In the genomic region with DNA sequence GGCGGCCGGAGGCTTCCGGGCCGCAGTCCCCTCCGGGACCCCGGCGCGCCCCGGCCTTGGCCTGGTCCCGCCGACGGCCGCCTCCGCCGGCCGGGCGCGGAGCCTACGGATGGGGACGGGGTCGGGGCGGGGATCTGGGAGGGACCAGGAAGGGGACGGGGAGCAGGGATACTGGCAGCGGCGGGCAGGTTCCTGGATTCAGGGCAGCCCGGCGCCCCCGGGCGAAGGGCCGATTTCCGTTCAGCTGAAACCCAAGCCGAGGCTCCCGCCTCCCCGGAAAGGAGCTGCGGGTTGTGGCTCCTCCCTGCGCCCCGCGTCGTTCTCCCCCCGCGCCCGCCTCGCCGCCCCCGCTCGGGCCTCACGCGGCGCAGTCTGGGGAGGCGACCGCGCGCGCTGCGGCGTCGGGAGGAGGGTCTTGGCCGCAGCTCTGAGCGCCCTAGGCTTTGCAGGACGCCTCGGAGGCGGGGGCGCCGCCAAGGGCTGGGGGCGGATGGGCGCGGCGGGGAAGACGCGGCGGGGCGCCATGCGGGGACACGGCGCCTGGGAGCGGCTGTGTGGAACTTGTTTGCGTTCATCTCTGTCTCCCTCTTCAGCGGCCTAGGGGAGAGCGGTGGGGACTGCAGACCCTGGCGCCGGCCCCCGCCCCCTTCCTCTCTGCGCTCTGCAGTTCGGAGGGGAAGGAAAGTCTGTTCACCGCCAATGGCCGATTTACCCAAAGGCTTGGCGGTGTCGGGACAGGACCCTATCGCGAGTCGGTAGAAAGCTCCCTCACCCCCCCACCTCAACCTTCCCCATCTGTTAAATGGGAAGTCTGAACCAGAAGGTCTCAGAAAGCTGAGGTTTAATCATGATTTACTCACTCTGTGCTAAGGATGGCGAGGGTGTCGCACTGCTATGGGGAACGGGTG, we compare ENCODE assay signal across 7 cellular contexts. TPM values are rescaled to one million over a fixed set of nuclear protein-coding genes. Genes with fewer than 3 reads are reported as not detected.
DNase-seq lines count a peak whose midpoint lies in the region; ATAC-seq and TF ChIP-seq lines count a peak whose summit lies in the region.

No MANE protein-coding gene starts in this region.

- no peak overlapping the region for H2AFZ ChIP-seq in smooth muscle cell (ENCODE audit: low read depth)

- intact Hi-C loops in ascending aorta (cut with DNase I), result no loop called here

- DNase-seq in NCI-H446 treated with DMSO at 0.1 percent for 48 hours (lab: John Stamatoyannopoulos, UW), result peak; percentile 38
- no peak for DNase-seq in ascending aorta (ENCODE audit: low spot score in 2 of 2)
- DNase-seq in iPS-NIHi11 (ENCODE audit: low spot score), result peak; percentile 84
- DNase-seq in smooth muscle cell (lab: John Stamatoyannopoulos, UW; ENCODE audit: unreplicated experiment), result no peak
- DNase-seq in NOMO-1 treated with dmso at 0.1 percent for 144 hours (lab: John Stamatoyannopoulos, UW; ENCODE audit: unreplicated experiment), result no peak

- H3K9ac ChIP-seq in smooth muscle cell (ENCODE audit: low read depth), result no peak overlapping the region

- H3K4me2 ChIP-seq in smooth muscle cell, result peak overlapping the region; percentile 97

- TF ChIP-seq CTCF in ascending aorta (IDR thresholded peaks at IDR 0.05) (no peak), smooth muscle cell (IDR thresholded peaks at IDR 0.05; ENCODE audit: borderline replicate concordance, insufficient read depth, poor library complexity, severe bottlenecking) (no peak)

- H3K79me2 ChIP-seq in smooth muscle cell (ENCODE audit: low read depth), result no peaks in the 10 kb centered on the region

- no peaks in the 10 kb centered on the region for H4K20me1 ChIP-seq in smooth muscle cell (ENCODE audit: low read depth)

- H3K9me3 ChIP-seq in ascending aorta (no peaks in the 10 kb centered on the region), smooth muscle cell (replicated peaks; ENCODE audit: low read depth) (no peaks in the 10 kb centered on the region)

- H3F3A ChIP-seq in smooth muscle cell (ENCODE audit: low read depth), result peaks cover 9% of the 10 kb centered on the region

- H3K4me1 ChIP-seq in ascending aorta (peaks cover 7 to 8% of the 10 kb centered on the region in 2 donors), smooth muscle cell (ENCODE audit: low read depth) (no peaks in the 10 kb centered on the region)

- H3K4me3 ChIP-seq in ascending aorta (peak overlapping the region; percentile 52 to 63), smooth muscle cell (peak overlapping the region; percentile 66)

- peaks cover 14% of the 10 kb centered on the region for H3K27me3 ChIP-seq in ascending aorta
- H3K27me3 ChIP-seq in smooth muscle cell (ENCODE audit: low read depth), result peaks cover 26% of the 10 kb centered on the region

- ATAC-seq in GM19351 (IDR thresholded peaks at IDR 0.05; ENCODE audit: unreplicated experiment) (peak; percentile 22), HG03159 (IDR thresholded peaks at IDR 0.05; ENCODE audit: unreplicated experiment) (no peak)

- H3K36me3 ChIP-seq in ascending aorta (no peaks in the 10 kb centered on the region), smooth muscle cell (ENCODE audit: low read depth) (no peaks in the 10 kb centered on the region)

- whole genome bisulfite sequencing in smooth muscle cell (ENCODE audit: low lambda C conversion rate), result 14% methylated on average over 17 of the region's 94 CpGs

- H3K27ac ChIP-seq in ascending aorta, result no peak overlapping the region
- no peak overlapping the region for H3K27ac ChIP-seq in smooth muscle cell (ENCODE audit: low read depth)

RNA-seq across cellular contexts. Expression of gene TMEM181, which starts 22.7 kb away (rescaled TPM):
- 16.3 TPM for total RNA-seq in ascending aorta
- 29.0 and 35.0 TPM in 2 replicates for total RNA-seq in smooth muscle cell
- 15.1 and 15.3 TPM in 2 replicates for polyA plus RNA-seq in smooth muscle cell

Comparison
In these comparisons a context has a peak if more than half of its experiments do, and no peak if none do; other contexts are left out.
1. DNase-seq: peak in NCI-H446 treated with DMSO at 0.1 percent for 48 hours (single experiment) and iPS-NIHi11 (single experiment); none in ascending aorta (0 of 2), smooth muscle cell (single experiment) and NOMO-1 treated with dmso at 0.1 percent for 144 hours (single experiment).